ENCODE assay signal across 1 cellular context in genomic region chr12:104707179-104707578, GRCh38.
TF ChIP-seq lines count a peak whose summit lies in the region.

No MANE protein-coding gene starts in this region.

TF ChIP-seq in SK-N-SH, 30 proteins besides CTCF, POLR2A, EP300 and RAD21 (continued from another document):
- TF ChIP-seq, protein P1, sequence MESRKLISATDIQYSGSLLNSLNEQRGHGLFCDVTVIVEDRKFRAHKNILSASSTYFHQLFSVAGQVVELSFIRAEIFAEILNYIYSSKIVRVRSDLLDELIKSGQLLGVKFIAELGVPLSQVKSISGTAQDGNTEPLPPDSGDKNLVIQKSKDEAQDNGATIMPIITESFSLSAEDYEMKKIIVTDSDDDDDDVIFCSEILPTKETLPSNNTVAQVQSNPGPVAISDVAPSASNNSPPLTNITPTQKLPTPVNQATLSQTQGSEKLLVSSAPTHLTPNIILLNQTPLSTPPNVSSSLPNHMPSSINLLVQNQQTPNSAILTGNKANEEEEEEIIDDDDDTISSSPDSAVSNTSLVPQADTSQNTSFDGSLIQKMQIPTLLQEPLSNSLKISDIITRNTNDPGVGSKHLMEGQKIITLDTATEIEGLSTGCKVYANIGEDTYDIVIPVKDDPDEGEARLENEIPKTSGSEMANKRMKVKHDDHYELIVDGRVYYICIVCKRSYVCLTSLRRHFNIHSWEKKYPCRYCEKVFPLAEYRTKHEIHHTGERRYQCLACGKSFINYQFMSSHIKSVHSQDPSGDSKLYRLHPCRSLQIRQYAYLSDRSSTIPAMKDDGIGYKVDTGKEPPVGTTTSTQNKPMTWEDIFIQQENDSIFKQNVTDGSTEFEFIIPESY (IDR thresholded peaks at IDR 0.05; ENCODE audit: borderline replicate concordance, low read depth): no peak
- TF ChIP-seq RFX5 (IDR thresholded peaks at IDR 0.05; ENCODE audit: low read length) (no peak), TAF1 (IDR thresholded peaks at IDR 0.05; ENCODE audit: borderline replicate concordance, low read depth, low read length) (no peak), SIN3A (IDR thresholded peaks at IDR 0.05; ENCODE audit: borderline replicate concordance, low read depth, low read length) (no peak), JUND (IDR thresholded peaks at IDR 0.05) (peak; percentile 43; the same call in 1 of the 2 replicates), MEF2A (IDR thresholded peaks at IDR 0.05; ENCODE audit: borderline replicate concordance, low read depth) (0 out of 2 replicates have a peak, but pooled peaks have one; percentile 21), FOXM1 (IDR thresholded peaks at IDR 0.05; ENCODE audit: low read depth) (no peak), FOXJ3 (CRISPR knock-in tag; IDR thresholded peaks at IDR 0.05) (no peak), YY1 (IDR thresholded peaks at IDR 0.05; ENCODE audit: low read depth) (no peak), NFIC (IDR thresholded peaks at IDR 0.05; ENCODE audit: borderline replicate concordance) (no peak), NRF1 (IDR thresholded peaks at IDR 0.05; ENCODE audit: low read depth, low read length) (no peak), POLR2AphosphoS5 (IDR thresholded peaks at IDR 0.05; ENCODE audit: low read depth, low read length) (no peak), RXRA (IDR thresholded peaks at IDR 0.05; ENCODE audit: borderline replicate concordance, low read depth) (no peak), FOSL2 (IDR thresholded peaks at IDR 0.05; ENCODE audit: borderline replicate concordance, low read depth) (peak; percentile 41; the same call in 1 of the 2 replicates), MAX (IDR thresholded peaks at IDR 0.05; ENCODE audit: low read depth) (no peak)
- TF ChIP-seq, protein P2, sequence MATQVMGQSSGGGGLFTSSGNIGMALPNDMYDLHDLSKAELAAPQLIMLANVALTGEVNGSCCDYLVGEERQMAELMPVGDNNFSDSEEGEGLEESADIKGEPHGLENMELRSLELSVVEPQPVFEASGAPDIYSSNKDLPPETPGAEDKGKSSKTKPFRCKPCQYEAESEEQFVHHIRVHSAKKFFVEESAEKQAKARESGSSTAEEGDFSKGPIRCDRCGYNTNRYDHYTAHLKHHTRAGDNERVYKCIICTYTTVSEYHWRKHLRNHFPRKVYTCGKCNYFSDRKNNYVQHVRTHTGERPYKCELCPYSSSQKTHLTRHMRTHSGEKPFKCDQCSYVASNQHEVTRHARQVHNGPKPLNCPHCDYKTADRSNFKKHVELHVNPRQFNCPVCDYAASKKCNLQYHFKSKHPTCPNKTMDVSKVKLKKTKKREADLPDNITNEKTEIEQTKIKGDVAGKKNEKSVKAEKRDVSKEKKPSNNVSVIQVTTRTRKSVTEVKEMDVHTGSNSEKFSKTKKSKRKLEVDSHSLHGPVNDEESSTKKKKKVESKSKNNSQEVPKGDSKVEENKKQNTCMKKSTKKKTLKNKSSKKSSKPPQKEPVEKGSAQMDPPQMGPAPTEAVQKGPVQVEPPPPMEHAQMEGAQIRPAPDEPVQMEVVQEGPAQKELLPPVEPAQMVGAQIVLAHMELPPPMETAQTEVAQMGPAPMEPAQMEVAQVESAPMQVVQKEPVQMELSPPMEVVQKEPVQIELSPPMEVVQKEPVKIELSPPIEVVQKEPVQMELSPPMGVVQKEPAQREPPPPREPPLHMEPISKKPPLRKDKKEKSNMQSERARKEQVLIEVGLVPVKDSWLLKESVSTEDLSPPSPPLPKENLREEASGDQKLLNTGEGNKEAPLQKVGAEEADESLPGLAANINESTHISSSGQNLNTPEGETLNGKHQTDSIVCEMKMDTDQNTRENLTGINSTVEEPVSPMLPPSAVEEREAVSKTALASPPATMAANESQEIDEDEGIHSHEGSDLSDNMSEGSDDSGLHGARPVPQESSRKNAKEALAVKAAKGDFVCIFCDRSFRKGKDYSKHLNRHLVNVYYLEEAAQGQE (IDR thresholded peaks at IDR 0.05; ENCODE audit: low read depth, low read length): no peak
- TF ChIP-seq, protein P3, sequence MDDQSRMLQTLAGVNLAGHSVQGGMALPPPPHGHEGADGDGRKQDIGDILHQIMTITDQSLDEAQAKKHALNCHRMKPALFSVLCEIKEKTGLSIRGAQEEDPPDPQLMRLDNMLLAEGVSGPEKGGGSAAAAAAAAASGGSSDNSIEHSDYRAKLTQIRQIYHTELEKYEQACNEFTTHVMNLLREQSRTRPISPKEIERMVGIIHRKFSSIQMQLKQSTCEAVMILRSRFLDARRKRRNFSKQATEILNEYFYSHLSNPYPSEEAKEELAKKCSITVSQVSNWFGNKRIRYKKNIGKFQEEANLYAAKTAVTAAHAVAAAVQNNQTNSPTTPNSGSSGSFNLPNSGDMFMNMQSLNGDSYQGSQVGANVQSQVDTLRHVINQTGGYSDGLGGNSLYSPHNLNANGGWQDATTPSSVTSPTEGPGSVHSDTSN (IDR thresholded peaks at IDR 0.05): no peak
